8 cellular contexts compared by ENCODE assay signal in genomic region chr3:12993022-12993622, GRCh38.
A peak's percentile ranks its signal among the peaks of the same experiment; 100 is the strongest.
DNase-seq lines count a peak whose midpoint lies in the region; ATAC-seq and TF ChIP-seq lines count a peak whose summit lies in the region.

No MANE protein-coding gene starts in this region.

- peak overlapping the region; percentile 74 for H3K4me3 Mint-ChIP-seq in activated T-cell treated with anti-CD3 and anti-CD28 coated beads, Interleukin-2, amount 50 U/mL, for 4 hours
- peak overlapping the region in 1 of 2 donors; percentile 67 for H3K4me3 Mint-ChIP-seq in activated T-cell treated with anti-CD3 and anti-CD28 coated beads, Interleukin-2, amount 50 U/mL, for 72 hours

- no peaks in the 10 kb centered on the region for H3K27me3 Mint-ChIP-seq in activated T-cell treated with anti-CD3 and anti-CD28 coated beads, Interleukin-2, amount 50 U/mL, for 4 hours (ENCODE audit: low read depth)
- no peaks in the 10 kb centered on the region for H3K27me3 Mint-ChIP-seq in activated T-cell treated with anti-CD3 and anti-CD28 coated beads, Interleukin-2, amount 50 U/mL, for 72 hours (ENCODE audit: low read depth)

- in situ Hi-C loops in brain microvascular endothelial cell (cut with HindIII; ENCODE audit: low pct_ligation_motif_present, low sequenced_read_pairs): no loop called here

- H3K79me2 ChIP-seq in Karpas-422 (ENCODE audit: low read length): no peaks in the 10 kb centered on the region

- H3K9me3 ChIP-seq in lower lobe of right lung (no peaks in the 10 kb centered on the region), Karpas-422 (ENCODE audit: low read length) (no peaks in the 10 kb centered on the region)

- no peak for DNase-seq in activated T-cell treated with anti-CD3 and anti-CD28 coated beads, Interleukin-2, amount 50 U/mL, for 4 hours
- no peak for DNase-seq in activated T-cell treated with anti-CD3 and anti-CD28 coated beads, Interleukin-2, amount 50 U/mL, for 72 hours
- no peak for DNase-seq in brain microvascular endothelial cell
- no peak for DNase-seq in lower lobe of right lung
- DNase-seq in Karpas-422: no peak
- DNase-seq in stimulated activated CD4-positive, alpha-beta T cell treated with anti-CD3 and anti-CD28 coated beads, Interleukin-4, amount 100 ng/mL, for 4 hours: no peak
- no peak for DNase-seq in NK-92 (lab: John Stamatoyannopoulos, UW; ENCODE audit: unreplicated experiment)

- peaks cover 32% of the 10 kb centered on the region; the same call in 1 of the 2 replicates for H4K20me1 ChIP-seq in Karpas-422 (ENCODE audit: insufficient read depth, low read depth, low read length)

- intact Hi-C loops in lower lobe of right lung (cut with DNase I): no loop called here

- H3K27me3 ChIP-seq in brain microvascular endothelial cell (replicated peaks): no peaks in the 10 kb centered on the region
- H3K27me3 ChIP-seq in lower lobe of right lung (ENCODE audit: low read depth): no peaks in the 10 kb centered on the region
- H3K27me3 ChIP-seq in Karpas-422 (ENCODE audit: low read length): no peaks in the 10 kb centered on the region

- 7% methylated on average over 27 of the region's 27 CpGs for WGBS in urinary bladder

- TF ChIP-seq CTCF in brain microvascular endothelial cell (IDR thresholded peaks at IDR 0.05; ENCODE audit: low read depth, low read length, missing control alignments): no peak
- TF ChIP-seq CTCF in lower lobe of right lung (IDR thresholded peaks at IDR 0.05): no peak

- peaks cover 59% of the 10 kb centered on the region for H3K4me1 Mint-ChIP-seq in activated T-cell treated with anti-CD3 and anti-CD28 coated beads, Interleukin-2, amount 50 U/mL, for 4 hours (ENCODE audit: low read depth)
- peaks cover 46% of the 10 kb centered on the region for H3K4me1 Mint-ChIP-seq in activated T-cell treated with anti-CD3 and anti-CD28 coated beads, Interleukin-2, amount 50 U/mL, for 72 hours (ENCODE audit: low read depth)

- H3K27ac Mint-ChIP-seq in activated T-cell treated with anti-CD3 and anti-CD28 coated beads, Interleukin-2, amount 50 U/mL, for 72 hours: no peak overlapping the region

- H3K36me3 ChIP-seq in brain microvascular endothelial cell (replicated peaks) (no peaks in the 10 kb centered on the region), lower lobe of right lung (no peaks in the 10 kb centered on the region), urinary bladder (ENCODE audit: insufficient read depth) (no peaks in the 10 kb centered on the region), Karpas-422 (ENCODE audit: insufficient read depth, low read length) (no peaks in the 10 kb centered on the region)

- H3K9ac ChIP-seq in Karpas-422 (ENCODE audit: low read length): no peak overlapping the region

- no peaks in the 10 kb centered on the region for H3K9me2 ChIP-seq in Karpas-422 (replicated peaks; ENCODE audit: insufficient read depth, low read length)

- H3K27ac ChIP-seq in brain microvascular endothelial cell (no peak overlapping the region), lower lobe of right lung (peak overlapping the region; percentile 77), urinary bladder (ENCODE audit: low read depth) (no peak overlapping the region), Karpas-422 (ENCODE audit: low read length) (no peak overlapping the region)

- H3K36me3 Mint-ChIP-seq in activated T-cell treated with anti-CD3 and anti-CD28 coated beads, Interleukin-2, amount 50 U/mL, for 4 hours (ENCODE audit: insufficient read depth): peaks cover 5% of the 10 kb centered on the region
- peaks cover 0 to 2% of the 10 kb centered on the region in 2 donors for H3K36me3 Mint-ChIP-seq in activated T-cell treated with anti-CD3 and anti-CD28 coated beads, Interleukin-2, amount 50 U/mL, for 72 hours (ENCODE audit: insufficient read depth in 2 of 2)

- H3K4me3 ChIP-seq in brain microvascular endothelial cell (ENCODE audit: low read depth, low read length): peak overlapping the region; percentile 52
- peak overlapping the region; percentile 82 for H3K4me3 ChIP-seq in lower lobe of right lung
- peak overlapping the region; percentile 56 for H3K4me3 ChIP-seq in urinary bladder (ENCODE audit: low read depth, low read length)
- H3K4me3 ChIP-seq in Karpas-422 (ENCODE audit: low read length): no peak overlapping the region

- H3K4me2 ChIP-seq in Karpas-422 (ENCODE audit: low read depth, low read length, poor library complexity, severe bottlenecking): no peak overlapping the region

- no peak overlapping the region for H2AFZ ChIP-seq in Karpas-422 (ENCODE audit: low read length)

- peaks cover 27% of the 10 kb centered on the region for H3K4me1 ChIP-seq in lower lobe of right lung
- H3K4me1 ChIP-seq in urinary bladder (ENCODE audit: insufficient read depth): no peaks in the 10 kb centered on the region
- peaks cover 7% of the 10 kb centered on the region for H3K4me1 ChIP-seq in Karpas-422 (ENCODE audit: low read length)

- H3K9me3 Mint-ChIP-seq in activated T-cell treated with anti-CD3 and anti-CD28 coated beads, Interleukin-2, amount 50 U/mL, for 4 hours: no peaks in the 10 kb centered on the region
- H3K9me3 Mint-ChIP-seq in activated T-cell treated with anti-CD3 and anti-CD28 coated beads, Interleukin-2, amount 50 U/mL, for 72 hours: no peaks in the 10 kb centered on the region

- no peak for ATAC-seq in activated T-cell treated with anti-CD3 and anti-CD28 coated beads, Interleukin-2, amount 50 U/mL, for 4 hours
- ATAC-seq in activated T-cell treated with anti-CD3 and anti-CD28 coated beads, Interleukin-2, amount 50 U/mL, for 72 hours (replicated peaks in 1 of 2): no peak
- peak; percentile 2 to 6 for ATAC-seq in lower lobe of right lung

Comparison
In these comparisons a context has a peak if more than half of its experiments do, and no peak if none do; other contexts are left out.
1. ATAC-seq: peak in lower lobe of right lung (2 of 2); none in activated T-cell treated with anti-CD3 and anti-CD28 coated beads, Interleukin-2, amount 50 U/mL, for 4 hours (0 of 2) and activated T-cell treated with anti-CD3 and anti-CD28 coated beads, Interleukin-2, amount 50 U/mL, for 72 hours (0 of 2).